12 cellular contexts compared by ENCODE assay signal in genomic region chr16:77227745-77228144, GRCh38. TPM values are rescaled to one million over a fixed set of nuclear protein-coding genes. Genes with fewer than 3 reads are reported as not detected.
DNase-seq lines count a peak whose midpoint lies in the region; ATAC-seq and TF ChIP-seq lines count a peak whose summit lies in the region.
"Had no signal": no experiment of that assay in that cellular context is flagged by ENCODE, and none has a peak within 500 bp of the region (broad histone marks: within the 10 kb centered on the region; RNA-seq: fewer than 3 reads in every experiment).

No MANE protein-coding gene starts in this region.

- no peaks in the 10 kb centered on the region for H3K9me3 ChIP-seq in hepatocyte (ENCODE audit: low read depth)

- no peak overlapping the region for H3K4me2 ChIP-seq in hepatocyte

- no peak overlapping the region for H3K4me3 ChIP-seq in hepatocyte

- no peaks in the 10 kb centered on the region for H3K4me1 ChIP-seq in hepatocyte (ENCODE audit: insufficient read depth)

- no peaks in the 10 kb centered on the region for H3K36me3 ChIP-seq in hepatocyte (replicated peaks; ENCODE audit: insufficient read depth, low read depth)

- no peak overlapping the region for H2AFZ ChIP-seq in hepatocyte

- H3K27ac ChIP-seq in hepatocyte = no peak overlapping the region

- H3K27me3 ChIP-seq in hepatocyte = no peaks in the 10 kb centered on the region

- no peaks in the 10 kb centered on the region for H4K20me1 ChIP-seq in hepatocyte (ENCODE audit: insufficient read depth, poor library complexity, severe bottlenecking)

- H3K9me2 ChIP-seq in hepatocyte (replicated peaks; ENCODE audit: insufficient read depth) = no peaks in the 10 kb centered on the region

- TF ChIP-seq CTCF in hepatocyte (IDR thresholded peaks at IDR 0.05; ENCODE audit: poor library complexity) = no peak

- in situ Hi-C loops in KBM-7 (cut with MboI; ENCODE audit: low pct_unique_long_range_greater_than_20kb, low sequenced_read_pairs) = loop anchor here (25.0 kb wide), 2 partner anchors 360 to 760 kb away; no protein-coding TSS in a partner anchor

- no peaks in the 10 kb centered on the region for H3K79me2 ChIP-seq in hepatocyte

- no peak for DNase-seq in UCSD-AML1 (lab: John Stamatoyannopoulos, UW; ENCODE audit: unreplicated experiment)
- DNase-seq in HuH-7.5 (ENCODE audit: low spot score) = no peak
- no peak for DNase-seq in hepatocyte (ENCODE audit: low spot score)
- DNase-seq in KBM-7 = no peak
- DNase-seq: activated CD4-positive, CD25-positive, alpha-beta regulatory T cell; endodermal cell; H7; OCI-M1 had no signal

- 93% methylated on average over 5 of the region's 5 CpGs for WGBS in hepatocyte (ENCODE audit: low lambda C conversion rate, missing lambda C conversion rate)

- ATAC-seq in GM18498 (IDR thresholded peaks at IDR 0.05; ENCODE audit: unreplicated experiment) (peak; percentile 80), GM18909 (IDR thresholded peaks at IDR 0.05; ENCODE audit: poor library complexity, unreplicated experiment) (peak; percentile 79), HG02642 (IDR thresholded peaks at IDR 0.05; ENCODE audit: poor library complexity, unreplicated experiment) (peak; percentile 76), HG03457 (IDR thresholded peaks at IDR 0.05; ENCODE audit: unreplicated experiment) (peak; percentile 67)

RNA-seq across cellular contexts. Expression of gene SYCE1L, which starts 28.5 kb away (rescaled TPM):
- total RNA-seq in hepatocyte = 2.6 TPM in 1 of 2 replicates, not detected in the other
- polyA plus RNA-seq in hepatocyte = 8.2 and 16.6 TPM in 2 replicates

RNA-seq across cellular contexts. Expression of gene MON1B, which starts 36.8 kb away (rescaled TPM):
- 13.4 and 13.5 TPM in 2 replicates for total RNA-seq in hepatocyte
- polyA plus RNA-seq in hepatocyte = 35.4 and 42.3 TPM in 2 replicates
